In genomic region chr1:152081026-152081425, GRCh38 we compare ENCODE assay signal across 7 cellular contexts. TPM values are rescaled to one million over a fixed set of nuclear protein-coding genes. Genes with fewer than 3 reads are reported as not detected.
"Had no signal": no experiment of that assay in that cellular context is flagged by ENCODE, and none has a peak within 500 bp of the region (broad histone marks: within the 10 kb centered on the region; RNA-seq: fewer than 3 reads in every experiment).

No MANE protein-coding gene starts in this region.

RNA-seq across cellular contexts. Expression of gene TCHHL1, which starts 7.8 kb away (rescaled TPM):
- total RNA-seq: GM23248, GM23338, H1, H4, H7, H9, HFFc6 had no signal

RNA-seq across cellular contexts. Expression of gene TCHH, which starts 34.2 kb away (rescaled TPM):
- total RNA-seq: H4, H7, H9 had no signal
